26 cellular contexts compared by ENCODE assay signal in the genomic region with DNA sequence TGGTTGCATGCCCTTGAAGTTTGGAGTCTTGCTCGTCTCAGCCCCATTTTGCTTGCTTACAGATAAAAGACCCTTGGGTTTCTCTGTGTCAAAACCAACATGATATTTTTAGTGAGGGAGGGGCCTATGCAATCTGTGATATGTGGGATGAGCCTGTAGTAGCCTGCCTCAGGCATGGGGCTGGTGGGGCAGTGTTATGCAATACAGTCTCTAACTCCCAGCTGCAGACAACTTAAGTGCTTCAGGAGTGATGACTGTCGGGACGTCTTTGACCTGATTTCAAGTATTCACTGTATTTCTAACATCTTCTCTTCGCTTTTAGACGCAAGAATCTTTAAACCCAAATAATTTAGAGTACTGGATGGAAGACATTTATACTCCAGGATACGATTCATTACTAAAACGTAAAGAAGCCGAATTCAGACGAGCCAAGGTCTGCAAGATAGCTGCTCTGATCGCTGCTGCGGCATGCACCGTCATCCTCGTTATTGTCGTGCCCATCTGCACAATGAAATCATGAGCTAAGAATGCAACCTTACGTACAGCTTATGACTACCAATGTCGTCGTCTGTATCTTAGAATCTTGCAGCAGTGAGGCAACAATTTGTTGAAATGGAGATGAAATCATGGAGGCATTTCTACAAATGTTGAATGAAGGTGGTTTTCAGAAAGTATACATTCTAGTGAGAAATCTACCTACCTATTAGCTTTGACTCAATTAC.
"Had no signal": no experiment of that assay in that cellular context is flagged by ENCODE, and none has a peak within 500 bp of the region (broad histone marks: within the 10 kb centered on the region; RNA-seq: fewer than 3 reads in every experiment).

No MANE protein-coding gene starts in this region.

- H3K4me3 Mint-ChIP-seq: activated CD8-positive, alpha-beta T cell treated with anti-CD3 and anti-CD28 coated beads, Interleukin-2, amount 10 ng/mL, durations not matched to agents 7 days and 5 days; activated naive CD4-positive, alpha-beta T cell treated with anti-CD3 and anti-CD28 coated beads, Interleukin-2, amount 50 U/mL, for 24 hours; activated T-helper 1 cell treated with anti-CD3 and anti-CD28 coated beads, Interleukin-12 subunit alpha, Interleukin-12 subunit beta, Interleukin-2, Interleukin-4 antibody, amounts not matched to agents 30 ng/mL and 10 ng/mL and 1 ng/mL, durations not matched to agents 14 hours and 24 hours and 36 hours; central memory CD8-positive, alpha-beta T cell; T-helper 1 cell treated with Interleukin-12 subunit alpha and Interleukin-12 subunit beta and Interleukin-4 antibody, amounts not matched to agents 30 μg/mL and 1 μg/mL, for 36 hours; WTC11 had no signal

- H3K9me3 ChIP-seq: ascending aorta, body of pancreas had no signal

- H3K9me3 Mint-ChIP-seq: activated naive CD4-positive, alpha-beta T cell treated with anti-CD3 and anti-CD28 coated beads, Interleukin-2, amount 50 U/mL, for 24 hours; activated T-helper 1 cell treated with anti-CD3 and anti-CD28 coated beads, Interleukin-12 subunit alpha, Interleukin-12 subunit beta, Interleukin-2, Interleukin-4 antibody, amounts not matched to agents 30 ng/mL and 10 ng/mL and 1 ng/mL, durations not matched to agents 14 hours and 24 hours and 36 hours; central memory CD8-positive, alpha-beta T cell; T-helper 1 cell treated with Interleukin-12 subunit alpha and Interleukin-12 subunit beta and Interleukin-4 antibody, amounts not matched to agents 30 μg/mL and 1 μg/mL, for 36 hours; WTC11 had no signal

- H3K4me3 ChIP-seq: ascending aorta, body of pancreas had no signal

- H3K4me1 ChIP-seq: ascending aorta had no signal

- H3K27me3 ChIP-seq: ascending aorta, body of pancreas had no signal

- H3K4me1 Mint-ChIP-seq: activated naive CD4-positive, alpha-beta T cell treated with anti-CD3 and anti-CD28 coated beads, Interleukin-2, amount 50 U/mL, for 24 hours; central memory CD8-positive, alpha-beta T cell; WTC11 had no signal

- H3K27me3 Mint-ChIP-seq: activated naive CD4-positive, alpha-beta T cell treated with anti-CD3 and anti-CD28 coated beads, Interleukin-2, amount 50 U/mL, for 24 hours; central memory CD8-positive, alpha-beta T cell had no signal

- H3K27ac ChIP-seq: ascending aorta, body of pancreas had no signal

- DNase-seq: activated CD4-positive, alpha-beta T cell treated with anti-CD3 and anti-CD28 coated beads for 48 hours; activated CD4-positive, alpha-beta T cell treated with anti-CD3 and anti-CD28 coated beads, Interleukin-2, amount 50 U/mL, for 4 hours; activated CD4-positive, CD25-positive, alpha-beta regulatory T cell treated with anti-CD3 and anti-CD28 coated beads, Interleukin-2, amount 50 U/mL, for 72 hours; activated CD8-positive, alpha-beta memory T cell treated with anti-CD3 and anti-CD28 coated beads, Interleukin-2, amount 50 U/mL, for 48 hours; activated CD8-positive, alpha-beta T cell treated with anti-CD3 and anti-CD28 coated beads, Interleukin-2, amount 10 ng/mL, durations not matched to agents 7 days and 5 days; activated effector memory CD4-positive, alpha-beta T cell treated with Interleukin-2 at 50 U/mL for 16 hours; activated naive CD4-positive, alpha-beta T cell; activated T-cell treated with anti-CD3 and anti-CD28 coated beads, Interleukin-2, amount 50 U/mL, for 1 hour; amniotic stem cell; body of pancreas; MM.1S; NCI-H1092 treated with DMSO at 0.1 percent for 48 hours; NCI-H1436; NCI-H187; NCI-H2081 treated with DMSO at 0.1 percent for 48 hours; NCI-H446; NCI-H524; PC-3; SHP77 had no signal

- H3K36me3 ChIP-seq: ascending aorta had no signal

- H3K36me3 Mint-ChIP-seq: activated naive CD4-positive, alpha-beta T cell treated with anti-CD3 and anti-CD28 coated beads, Interleukin-2, amount 50 U/mL, for 24 hours; WTC11 had no signal

- FAIRE-seq: RCC 7860 had no signal

- ATAC-seq: activated CD8-positive, alpha-beta T cell treated with anti-CD3 and anti-CD28 coated beads, Interleukin-2, amount 10 ng/mL, durations not matched to agents 7 days and 5 days; body of pancreas; PC-3; WTC11 had no signal

- H3K27ac Mint-ChIP-seq: activated CD8-positive, alpha-beta T cell treated with anti-CD3 and anti-CD28 coated beads, Interleukin-2, amount 10 ng/mL, durations not matched to agents 7 days and 5 days; activated naive CD4-positive, alpha-beta T cell treated with anti-CD3 and anti-CD28 coated beads, Interleukin-2, amount 50 U/mL, for 24 hours; activated T-helper 1 cell treated with anti-CD3 and anti-CD28 coated beads, Interleukin-12 subunit alpha, Interleukin-12 subunit beta, Interleukin-2, Interleukin-4 antibody, amounts not matched to agents 30 ng/mL and 10 ng/mL and 1 ng/mL, durations not matched to agents 14 hours and 24 hours and 36 hours; T-helper 1 cell treated with Interleukin-12 subunit alpha and Interleukin-12 subunit beta and Interleukin-4 antibody, amounts not matched to agents 30 μg/mL and 1 μg/mL, for 36 hours; WTC11 had no signal
